ENCODE assay signal across 10 cellular contexts in genomic region chr3:69081583-69082262, GRCh38. TPM values are rescaled to one million over a fixed set of nuclear protein-coding genes. Genes with fewer than 3 reads are reported as not detected.
A peak's percentile ranks its signal among the peaks of the same experiment; 100 is the strongest.
DNase-seq lines count a peak whose midpoint lies in the region; ATAC-seq and TF ChIP-seq lines count a peak whose summit lies in the region.
"Had no signal": no experiment of that assay in that cellular context is flagged by ENCODE, and none has a peak within 500 bp of the region (broad histone marks: within the 10 kb centered on the region; RNA-seq: fewer than 3 reads in every experiment).

No MANE protein-coding gene starts in this region.

- DNase-seq in left ventricle myocardium inferior (no peak), left cardiac atrium (no peak), islet precursor cell (peak; percentile 83), upper lobe of left lung (no peak), DMS114 treated with DMSO at 0.1 percent for 48 hours (lab: John Stamatoyannopoulos, UW; ENCODE audit: unreplicated experiment) (no peak), foreskin melanocyte (no peak)
- DNase-seq: activated CD4-positive, alpha-beta T cell treated with anti-CD3 and anti-CD28 coated beads, Interleukin-2, amount 50 U/mL, for 4 hours had no signal

- peak overlapping the region; percentile 99 for H3K4me3 Mint-ChIP-seq in T-helper 1 cell treated with Interleukin-12 subunit alpha and Interleukin-12 subunit beta and Interleukin-4 antibody, amounts not matched to agents 30 μg/mL and 1 μg/mL, for 36 hours

- H3K27ac ChIP-seq in left ventricle myocardium inferior (replicated peaks), result peak overlapping the region; percentile 96
- peak overlapping the region; percentile 61 to 96 (median 93) for H3K27ac ChIP-seq in upper lobe of left lung
- H3K27ac ChIP-seq: HL-60 had no signal

- no peaks in the 10 kb centered on the region for H3K9me3 Mint-ChIP-seq in T-helper 1 cell treated with Interleukin-12 subunit alpha and Interleukin-12 subunit beta and Interleukin-4 antibody, amounts not matched to agents 30 μg/mL and 1 μg/mL, for 36 hours

- no peaks in the 10 kb centered on the region for H3K27me3 Mint-ChIP-seq in T-helper 1 cell treated with Interleukin-12 subunit alpha and Interleukin-12 subunit beta and Interleukin-4 antibody, amounts not matched to agents 30 μg/mL and 1 μg/mL, for 36 hours (ENCODE audit: low read depth)

- H3K4me1 ChIP-seq in left ventricle myocardium inferior (peaks cover 95% of the 10 kb centered on the region), upper lobe of left lung (peaks cover 43 to 66% (median 56%) of the 10 kb centered on the region in 4 donors)

- peaks cover 59% of the 10 kb centered on the region for H3K4me1 Mint-ChIP-seq in T-helper 1 cell treated with Interleukin-12 subunit alpha and Interleukin-12 subunit beta and Interleukin-4 antibody, amounts not matched to agents 30 μg/mL and 1 μg/mL, for 36 hours (ENCODE audit: low read depth)

- peak overlapping the region; percentile 99 for H3K27ac Mint-ChIP-seq in T-helper 1 cell treated with Interleukin-12 subunit alpha and Interleukin-12 subunit beta and Interleukin-4 antibody, amounts not matched to agents 30 μg/mL and 1 μg/mL, for 36 hours

- TF ChIP-seq CTCF in left ventricle myocardium inferior (IDR thresholded peaks at IDR 0.05; ENCODE audit: borderline replicate concordance), result no peak
- no peak for TF ChIP-seq CTCF in upper lobe of left lung (IDR thresholded peaks at IDR 0.05)

- TF ChIP-seq POLR2A in upper lobe of left lung (IDR thresholded peaks at IDR 0.05), result no peak

- H3K36me3 Mint-ChIP-seq in T-helper 1 cell treated with Interleukin-12 subunit alpha and Interleukin-12 subunit beta and Interleukin-4 antibody, amounts not matched to agents 30 μg/mL and 1 μg/mL, for 36 hours (ENCODE audit: low read depth), result peaks cover 31% of the 10 kb centered on the region

- no peak for ATAC-seq in left cardiac atrium
- ATAC-seq in upper lobe of left lung (ENCODE audit: low FRiP score in 2 of 2), result no peak
- no peak for ATAC-seq in GM21515 (IDR thresholded peaks at IDR 0.05; ENCODE audit: unreplicated experiment)

- H3K27me3 ChIP-seq in left ventricle myocardium inferior (ENCODE audit: low read depth), result no peaks in the 10 kb centered on the region
- no peaks in the 10 kb centered on the region for H3K27me3 ChIP-seq in upper lobe of left lung

- WGBS in upper lobe of left lung, 2 donors, result 70 to 84% methylated on average over 5 of the region's 5 CpGs

- H3K36me3 ChIP-seq in left ventricle myocardium inferior (peaks cover 2% of the 10 kb centered on the region), upper lobe of left lung (no peaks in the 10 kb centered on the region)

- intact Hi-C loops in left ventricle myocardium inferior (cut with micrococcal nuclease), result no loop called here
- intact Hi-C loops in left cardiac atrium (cut with DNase I), result no loop called here

- H3K9me3 ChIP-seq in left ventricle myocardium inferior (replicated peaks), result no peaks in the 10 kb centered on the region
- no peaks in the 10 kb centered on the region for H3K9me3 ChIP-seq in upper lobe of left lung

- H3K4me3 ChIP-seq in left ventricle myocardium inferior, result no peak overlapping the region
- H3K4me3 ChIP-seq in upper lobe of left lung, result no peak overlapping the region

- no peak for TF ChIP-seq EP300 in upper lobe of left lung (IDR thresholded peaks at IDR 0.05)

RNA-seq across cellular contexts. Expression of gene UBA3, which starts 1.6 kb away (rescaled TPM):
- total RNA-seq in left ventricle myocardium inferior (84.2 TPM), left cardiac atrium (10 to 100 TPM; 55.0 to 56.8 TPM), upper lobe of left lung (10 to 100 TPM; 36.8 to 71.9 (median 50.5) TPM)

RNA-seq across cellular contexts. Expression of gene ARL6IP5, which starts 3.0 kb away (rescaled TPM):
- total RNA-seq in left ventricle myocardium inferior (193 TPM), left cardiac atrium (100 to 1,000 TPM; 165 to 166 TPM), upper lobe of left lung (100 to 1,000 TPM in 4 of 6 donors, 10 to 100 TPM in 2; 34.6 to 145 (median 125) TPM)

RNA-seq across cellular contexts. Expression of gene TMF1, which starts 29.6 kb away (rescaled TPM):
- total RNA-seq in left ventricle myocardium inferior, result 21.0 TPM
- 10 to 100 TPM; 21.4 to 29.6 TPM for total RNA-seq in left cardiac atrium
- 100 to 1,000 TPM in 1 of 6 donors, 10 to 100 TPM in 5; 30.2 to 212 (median 53.0) TPM for total RNA-seq in upper lobe of left lung

RNA-seq across cellular contexts. Expression of gene LMOD3, which starts 40.7 kb away (rescaled TPM):
- total RNA-seq in left ventricle myocardium inferior (154 TPM), left cardiac atrium (10 to 100 TPM; 49.2 to 52.8 TPM), upper lobe of left lung (1 to 10 TPM in 1 of 6 donors, under 1 TPM in 3, not detected in 2; 0.17 to 4.2 (median 0.40) TPM)
